In genomic region chr11:56841210-56841810, GRCh38 we compare ENCODE assay signal across 10 cellular contexts.
DNase-seq lines count a peak whose midpoint lies in the region; ATAC-seq, FAIRE-seq and TF ChIP-seq lines count a peak whose summit lies in the region.
"Had no signal": no experiment of that assay in that cellular context is flagged by ENCODE, and none has a peak within 500 bp of the region (broad histone marks: within the 10 kb centered on the region; RNA-seq: fewer than 3 reads in every experiment).

No MANE protein-coding gene starts in this region.

- CTCF ChIA-PET in PC-3 (lab: Charles Lee), result interaction anchor here (0.6 to 2.1 kb wide), 5 partner anchors 248 to 422 kb away, joined by 3 to 68 read pairs (median 3); no protein-coding TSS in a partner anchor

- H2AFZ ChIP-seq in PC-3 (ENCODE audit: low read length), result no peak overlapping the region

- POLR2A ChIA-PET in PC-3 (lab: Charles Lee; ENCODE audit: unreplicated experiment), result no interaction called here

- H3K27me3 ChIP-seq in BLaER1 (no peaks in the 10 kb centered on the region), PC-3 (ENCODE audit: low read length) (peaks cover 33% of the 10 kb centered on the region), tibial artery (peaks cover 0 to 12% of the 10 kb centered on the region in 2 donors)

- H4K20me1 ChIP-seq in BLaER1 (no peaks in the 10 kb centered on the region), PC-3 (ENCODE audit: low read length) (no peaks in the 10 kb centered on the region)

- no TSS peak for BruUV-seq in PC-3 (replicated peaks; lab: Mats Ljungman, UMichigan)

- FAIRE-seq in HTR-8/SVneo (lab: Jason Lieb, UNC), result no peak

- no peaks in the 10 kb centered on the region for H3K79me2 ChIP-seq in PC-3 (ENCODE audit: low read length)

- no peak overlapping the region for H3K27ac Mint-ChIP-seq in chondrocyte (ENCODE audit: unreplicated experiment)

- TF ChIP-seq CTCF in GM13976 (IDR thresholded peaks at IDR 0.05; ENCODE audit: borderline replicate concordance, control extremely low read depth, extremely low read depth, insufficient read depth, missing control alignments) (peak; percentile 56), PC-3 (conservative IDR thresholded peaks at IDR 0.05; ENCODE audit: low read depth, low read length) (peak; percentile 92), chondrocyte (IDR thresholded peaks at IDR 0.05) (peak; percentile 91), tibial artery (IDR thresholded peaks at IDR 0.05) (peak; percentile 72 to 73)

- no peaks in the 10 kb centered on the region for H3K36me3 ChIP-seq in BLaER1
- H3K36me3 ChIP-seq in PC-3 (ENCODE audit: low read depth, low read length), result no peaks in the 10 kb centered on the region
- H3K36me3 ChIP-seq in tibial artery, result no peaks in the 10 kb centered on the region
- H3K36me3 ChIP-seq: SJSA1 had no signal

- H3K27ac ChIP-seq in BLaER1 (no peak overlapping the region), PC-3 (ENCODE audit: low read length) (no peak overlapping the region), tibial artery (no peak overlapping the region)
- H3K27ac ChIP-seq: SJSA1, skin epidermis had no signal

- H3K4me3 ChIP-seq in BLaER1 (no peak overlapping the region), PC-3 (ENCODE audit: low read length) (no peak overlapping the region), tibial artery (no peak overlapping the region)
- H3K4me3 ChIP-seq: SJSA1, skin epidermis had no signal

- H3F3A ChIP-seq in PC-3 (ENCODE audit: low read length, unreplicated experiment), result no peaks in the 10 kb centered on the region

- H3K36me3 Mint-ChIP-seq in chondrocyte (ENCODE audit: low read depth), result no peaks in the 10 kb centered on the region

- DNase-seq in GM13976 (ENCODE audit: low spot score) (peak; percentile 30), HTR-8/SVneo (ENCODE audit: insufficient read length, low spot score) (peak; percentile 17), PC-3 (peak; percentile 82), chondrocyte (ENCODE audit: low spot score) (no peak), left colon (peak in 1 of 2 donors; percentile 52), tibial artery (no peak)

- H3K9me2 ChIP-seq in PC-3 (replicated peaks; ENCODE audit: low read length), result no peaks in the 10 kb centered on the region

- H3K4me1 ChIP-seq in BLaER1 (0 out of 2 replicates have a peak, but pooled peaks cover 4% of the 10 kb centered on the region), PC-3 (ENCODE audit: insufficient read depth, low read length) (no peaks in the 10 kb centered on the region), tibial artery (no peaks in the 10 kb centered on the region)
- H3K4me1 ChIP-seq: SJSA1 had no signal

- H3K9ac ChIP-seq in BLaER1 (no peak overlapping the region), PC-3 (ENCODE audit: low read length) (no peak overlapping the region)

- H3K4me1 Mint-ChIP-seq in chondrocyte (ENCODE audit: low read depth), result peaks cover 3% of the 10 kb centered on the region

- H3K4me3 Mint-ChIP-seq in chondrocyte (ENCODE audit: unreplicated experiment), result no peak overlapping the region

- in situ Hi-C loops in GM13976 (cut with MboI; ENCODE audit: low sequenced_read_pairs, unreplicated experiment), result loop anchor here (10.0 to 25.0 kb wide), 2 partner anchors 246 to 413 kb away; no protein-coding TSS in a partner anchor

- ATAC-seq in PC-3 (peak; percentile 65), left colon (peak; percentile 91), HG03135 (IDR thresholded peaks at IDR 0.05; ENCODE audit: unreplicated experiment) (no peak)

- H3K9me3 ChIP-seq in BLaER1, result 0 out of 2 replicates have a peak, but pooled peaks cover 5% of the 10 kb centered on the region
- H3K9me3 ChIP-seq in PC-3 (ENCODE audit: low read length), result no peaks in the 10 kb centered on the region
- no peaks in the 10 kb centered on the region for H3K9me3 ChIP-seq in tibial artery
- H3K9me3 ChIP-seq: SJSA1 had no signal

- H3K4me2 ChIP-seq in BLaER1 (peak overlapping the region; percentile 18; the same call in 1 of the 2 replicates), PC-3 (ENCODE audit: low read length) (peak overlapping the region; percentile 41; the same call in 1 of the 2 replicates)

- no peaks in the 10 kb centered on the region for H3K9me3 Mint-ChIP-seq in chondrocyte (ENCODE audit: low read depth)

- peaks cover 23% of the 10 kb centered on the region for H3K27me3 Mint-ChIP-seq in chondrocyte (ENCODE audit: low read depth)

- intact Hi-C loops in PC-3 (cut with micrococcal nuclease), result loop anchor here (1.0 to 5.0 kb wide), 3 partner anchors 276 to 437 kb away; no protein-coding TSS in a partner anchor
- intact Hi-C loops in left colon (cut with DNase I, micrococcal nuclease), result loop anchor here (2.0 to 10.0 kb wide), 3 partner anchors 283 to 413 kb away; no protein-coding TSS in a partner anchor
- intact Hi-C loops in tibial artery (cut with DNase I; ENCODE audit: low total_unique reads), result loop anchor here (10.0 kb wide), 1 partner anchor 513 kb away; no protein-coding TSS in a partner anchor

Comparison
In these comparisons a context has a peak if more than half of its experiments do, and no peak if none do; other contexts are left out.
1. DNase-seq: peak in GM13976 (single experiment), HTR-8/SVneo (single experiment) and PC-3 (single experiment); none in chondrocyte (single experiment) and tibial artery (0 of 2).
2. Peak in every context shown above with its lines, with median percentiles within 50 percentile points of each other: CTCF ChIP-seq.